Comparison of ENCODE assay signal across 12 cellular contexts in the genomic region with DNA sequence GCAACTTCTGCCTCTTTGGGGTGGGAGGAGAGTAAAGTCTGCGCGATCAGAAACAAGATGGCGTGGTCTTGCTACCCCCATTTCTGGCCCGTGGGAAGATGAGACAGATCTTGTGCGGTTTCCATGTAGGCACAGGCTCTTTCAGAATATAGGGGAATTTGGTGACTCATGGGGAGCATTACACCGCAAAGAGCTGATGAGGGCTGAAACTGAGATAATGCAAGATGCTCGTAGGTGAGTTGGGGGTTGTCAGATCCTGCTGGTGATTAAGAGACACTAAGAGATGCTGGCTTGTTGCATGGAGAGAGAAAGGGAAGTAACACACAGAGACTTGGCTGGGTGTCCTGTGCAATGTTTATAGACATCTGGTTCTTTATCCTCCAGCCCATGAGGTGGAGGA. TPM values are rescaled to one million over a fixed set of nuclear protein-coding genes. Genes with fewer than 3 reads are reported as not detected.
DNase-seq lines count a peak whose midpoint lies in the region; ATAC-seq, FAIRE-seq and TF ChIP-seq lines count a peak whose summit lies in the region.
"Had no signal": no experiment of that assay in that cellular context is flagged by ENCODE, and none has a peak within 500 bp of the region (broad histone marks: within the 10 kb centered on the region; RNA-seq: fewer than 3 reads in every experiment).

No MANE protein-coding gene starts in this region.

- intact Hi-C loops in activated T-helper 1 cell treated with anti-CD3 and anti-CD28 coated beads, Interleukin-12 subunit alpha, Interleukin-12 subunit beta, Interleukin-2, Interleukin-4 antibody, amounts not matched to agents 30 ng/mL and 10 ng/mL and 1 ng/mL, durations not matched to agents 14 hours and 24 hours and 36 hours (cut with micrococcal nuclease) = loop anchor here (2.0 kb wide), 1 partner anchor 46 kb away; no protein-coding TSS in a partner anchor

- DNase-seq in AG10803 (ENCODE audit: low read depth) (peak; percentile 59), T-helper 17 cell (no peak), hepatocyte (ENCODE audit: low spot score) (no peak), NCI-H1105 (lab: John Stamatoyannopoulos, UW) (no peak), small intestine (no peak)
- no peak for DNase-seq in activated T-helper 1 cell treated with anti-CD3 and anti-CD28 coated beads, Interleukin-12 subunit alpha, Interleukin-12 subunit beta, Interleukin-2, Interleukin-4 antibody, amounts not matched to agents 30 ng/mL and 10 ng/mL and 1 ng/mL, durations not matched to agents 14 hours and 24 hours and 36 hours (ENCODE audit: low spot score)
- DNase-seq: activated CD8-positive, alpha-beta memory T cell treated with anti-CD3 and anti-CD28 coated beads for 24 hours; gastrocnemius medialis; psoas muscle; transverse colon had no signal

- no peaks in the 10 kb centered on the region for H3K27me3 ChIP-seq in hepatocyte
- peaks cover 2 to 9% of the 10 kb centered on the region in 2 donors for H3K27me3 ChIP-seq in small intestine (ENCODE audit: control insufficient read depth in 2 of 2, insufficient read depth in 2 of 2, low read length in 2 of 2)

- H3K9me3 ChIP-seq in T-helper 17 cell (ENCODE audit: control insufficient read depth, low read length, poor library complexity, severe bottlenecking) (no peaks in the 10 kb centered on the region), hepatocyte (ENCODE audit: low read depth) (peaks cover 5% of the 10 kb centered on the region), small intestine (ENCODE audit: control insufficient read depth, low read depth) (no peaks in the 10 kb centered on the region)
- H3K9me3 ChIP-seq: gastrocnemius medialis, psoas muscle, transverse colon had no signal

- peak overlapping the region; percentile 3 for H3K4me3 Mint-ChIP-seq in T-helper 17 cell
- no peak overlapping the region for H3K4me3 Mint-ChIP-seq in activated T-helper 1 cell treated with anti-CD3 and anti-CD28 coated beads, Interleukin-12 subunit alpha, Interleukin-12 subunit beta, Interleukin-2, Interleukin-4 antibody, amounts not matched to agents 30 ng/mL and 10 ng/mL and 1 ng/mL, durations not matched to agents 14 hours and 24 hours and 36 hours

- ATAC-seq in GM19463 (IDR thresholded peaks at IDR 0.05; ENCODE audit: unreplicated experiment) (peak; percentile 39), T-helper 17 cell (peak; percentile 33), HG03354 (IDR thresholded peaks at IDR 0.05; ENCODE audit: poor library complexity, severe bottlenecking, unreplicated experiment) (no peak)
- ATAC-seq: gastrocnemius medialis, psoas muscle had no signal

- no peak overlapping the region for H3K27ac ChIP-seq in hepatocyte
- H3K27ac ChIP-seq in small intestine (ENCODE audit: low read depth in 1 of 2, low read length in 1 of 2) = no peak overlapping the region
- H3K27ac ChIP-seq: gastrocnemius medialis, psoas muscle had no signal

- H3K9me2 ChIP-seq in hepatocyte (replicated peaks; ENCODE audit: insufficient read depth) = no peaks in the 10 kb centered on the region

- H3K27ac Mint-ChIP-seq in T-helper 17 cell = no peak overlapping the region
- no peak overlapping the region for H3K27ac Mint-ChIP-seq in activated T-helper 1 cell treated with anti-CD3 and anti-CD28 coated beads, Interleukin-12 subunit alpha, Interleukin-12 subunit beta, Interleukin-2, Interleukin-4 antibody, amounts not matched to agents 30 ng/mL and 10 ng/mL and 1 ng/mL, durations not matched to agents 14 hours and 24 hours and 36 hours

- peaks cover 22% of the 10 kb centered on the region for H3K9me3 Mint-ChIP-seq in activated T-helper 1 cell treated with anti-CD3 and anti-CD28 coated beads, Interleukin-12 subunit alpha, Interleukin-12 subunit beta, Interleukin-2, Interleukin-4 antibody, amounts not matched to agents 30 ng/mL and 10 ng/mL and 1 ng/mL, durations not matched to agents 14 hours and 24 hours and 36 hours

- peaks cover 30% of the 10 kb centered on the region for H3K27me3 Mint-ChIP-seq in T-helper 17 cell
- peaks cover 31% of the 10 kb centered on the region for H3K27me3 Mint-ChIP-seq in activated T-helper 1 cell treated with anti-CD3 and anti-CD28 coated beads, Interleukin-12 subunit alpha, Interleukin-12 subunit beta, Interleukin-2, Interleukin-4 antibody, amounts not matched to agents 30 ng/mL and 10 ng/mL and 1 ng/mL, durations not matched to agents 14 hours and 24 hours and 36 hours (ENCODE audit: insufficient read depth)

- WGBS in hepatocyte (ENCODE audit: low lambda C conversion rate, missing lambda C conversion rate) = 90% methylated on average over 7 of the region's 7 CpGs
- WGBS in small intestine, 3 donors = 77 to 83% (median 82%) methylated on average over 7 of the region's 7 CpGs

- H3K4me1 ChIP-seq in hepatocyte (ENCODE audit: insufficient read depth) = peaks cover 28% of the 10 kb centered on the region
- H3K4me1 ChIP-seq in small intestine (ENCODE audit: control insufficient read depth in 2 of 2, insufficient read depth in 1 of 2, low read depth in 1 of 2, low read length in 1 of 2) = no peaks in the 10 kb centered on the region
- H3K4me1 ChIP-seq: gastrocnemius medialis, psoas muscle had no signal

- peaks cover 57% of the 10 kb centered on the region for H3K79me2 ChIP-seq in hepatocyte

- no peak overlapping the region for H2AFZ ChIP-seq in hepatocyte

- TF ChIP-seq CTCF in AG10803 (conservative IDR thresholded peaks at IDR 0.05; ENCODE audit: low read length) = no peak
- no peak for TF ChIP-seq CTCF in hepatocyte (IDR thresholded peaks at IDR 0.05; ENCODE audit: poor library complexity)

- H3K4me3 ChIP-seq in AG10803 (ENCODE audit: low read length) = peak overlapping the region; percentile 82
- H3K4me3 ChIP-seq in hepatocyte = no peak overlapping the region
- no peak overlapping the region for H3K4me3 ChIP-seq in small intestine (ENCODE audit: low read depth in 1 of 2, low read length in 2 of 2)

- peaks cover 4% of the 10 kb centered on the region for H3K4me1 Mint-ChIP-seq in T-helper 17 cell
- peaks cover 5% of the 10 kb centered on the region for H3K4me1 Mint-ChIP-seq in activated T-helper 1 cell treated with anti-CD3 and anti-CD28 coated beads, Interleukin-12 subunit alpha, Interleukin-12 subunit beta, Interleukin-2, Interleukin-4 antibody, amounts not matched to agents 30 ng/mL and 10 ng/mL and 1 ng/mL, durations not matched to agents 14 hours and 24 hours and 36 hours (ENCODE audit: low read depth)

- H3K4me2 ChIP-seq in hepatocyte = peak overlapping the region; percentile 94

- no peak for FAIRE-seq in small intestine (lab: Jason Lieb, UNC)

- H3K36me3 Mint-ChIP-seq in T-helper 17 cell (ENCODE audit: low read depth) = peaks cover 3% of the 10 kb centered on the region
- H3K36me3 Mint-ChIP-seq in activated T-helper 1 cell treated with anti-CD3 and anti-CD28 coated beads, Interleukin-12 subunit alpha, Interleukin-12 subunit beta, Interleukin-2, Interleukin-4 antibody, amounts not matched to agents 30 ng/mL and 10 ng/mL and 1 ng/mL, durations not matched to agents 14 hours and 24 hours and 36 hours (ENCODE audit: low read depth) = peaks cover 1% of the 10 kb centered on the region

- no peaks in the 10 kb centered on the region for H4K20me1 ChIP-seq in hepatocyte (ENCODE audit: insufficient read depth, poor library complexity, severe bottlenecking)

- H3K36me3 ChIP-seq in hepatocyte (replicated peaks; ENCODE audit: insufficient read depth, low read depth) (no peaks in the 10 kb centered on the region), small intestine (ENCODE audit: control insufficient read depth in 2 of 2, insufficient read depth in 2 of 2, low read length in 2 of 2) (no peaks in the 10 kb centered on the region)
- H3K36me3 ChIP-seq: gastrocnemius medialis, transverse colon had no signal

RNA-seq across cellular contexts. Expression of a gene that starts 1.5 kb away (rescaled TPM):
- total RNA-seq in T-helper 17 cell (1 to 10 TPM; 3.4 to 5.5 TPM), hepatocyte (8.6 and 13.2 TPM in 2 replicates)
- polyA plus RNA-seq in hepatocyte (4.6 and 4.8 TPM in 2 replicates), small intestine (1 to 10 TPM in 1 of 3 donors, under 1 TPM in 2; 0.22 to 2.0 (median 0.27) TPM)
- total RNA-seq in activated T-helper 1 cell treated with anti-CD3 and anti-CD28 coated beads, Interleukin-12 subunit alpha, Interleukin-12 subunit beta, Interleukin-2, Interleukin-4 antibody, amounts not matched to agents 30 ng/mL and 10 ng/mL and 1 ng/mL, durations not matched to agents 14 hours and 24 hours and 36 hours = 1.5 and 1.9 TPM in 2 replicates

RNA-seq across cellular contexts. Expression of a gene that starts 4.2 kb away (rescaled TPM):
- 1 to 10 TPM; 3.6 to 6.8 TPM for total RNA-seq in T-helper 17 cell
- total RNA-seq in hepatocyte = 3.6 and 4.2 TPM in 2 replicates
- polyA plus RNA-seq in hepatocyte = 2.7 and 3.0 TPM in 2 replicates
- total RNA-seq in activated T-helper 1 cell treated with anti-CD3 and anti-CD28 coated beads, Interleukin-12 subunit alpha, Interleukin-12 subunit beta, Interleukin-2, Interleukin-4 antibody, amounts not matched to agents 30 ng/mL and 10 ng/mL and 1 ng/mL, durations not matched to agents 14 hours and 24 hours and 36 hours = 0.32 and 0.54 TPM in 2 replicates
- polyA plus RNA-seq in small intestine = 1 to 10 TPM in 1 of 3 donors, under 1 TPM in 1, not detected in 1; 0.27 to 1.3 TPM
